17 cellular contexts compared by ENCODE assay signal in genomic region chr3:188133219-188133618, GRCh38. TPM values are rescaled to one million over a fixed set of nuclear protein-coding genes. Genes with fewer than 3 reads are reported as not detected.
DNase-seq lines count a peak whose midpoint lies in the region; ATAC-seq, FAIRE-seq and TF ChIP-seq lines count a peak whose summit lies in the region.
"Had no signal": no experiment of that assay in that cellular context is flagged by ENCODE, and none has a peak within 500 bp of the region (broad histone marks: within the 10 kb centered on the region; RNA-seq: fewer than 3 reads in every experiment).

No MANE protein-coding gene starts in this region.

- no peak for DNase-seq in stimulated activated naive CD8-positive, alpha-beta T cell treated with anti-CD3 and anti-CD28 coated beads, Interleukin-15, Interleukin-2, amounts not matched to agents 100 U/mL and 50 U/mL, for 24 hours
- no peak for DNase-seq in stimulated activated naive CD8-positive, alpha-beta T cell treated with anti-CD3 and anti-CD28 coated beads, Interleukin-15, amount 100 ng/mL, for 72 hours
- DNase-seq in RCC 7860 (ENCODE audit: low spot score) (peak; percentile 99), fibroblast of the aortic adventitia (ENCODE audit: low read depth) (peak; percentile 77), heart right ventricle (no peak)
- DNase-seq in stimulated activated CD4-positive, alpha-beta T cell treated with anti-CD3 and anti-CD28 coated beads, Interleukin-2, amount 100 ng/mL, for 48 hours: no peak
- DNase-seq: activated CD4-positive, alpha-beta T cell treated with anti-CD3 and anti-CD28 coated beads for 1 hour; activated T-cell treated with anti-CD3 and anti-CD28 coated beads, Interleukin-2, amount 50 U/mL, for 4 hours; endodermal cell; lower lobe of right lung; NCI-H1092 treated with DMSO at 0.1 percent for 48 hours; NCI-H226; upper lobe of right lung had no signal

- no peak overlapping the region for H3K27ac Mint-ChIP-seq in stimulated activated naive CD8-positive, alpha-beta T cell treated with anti-CD3 and anti-CD28 coated beads, Interleukin-15, amount 100 ng/mL, for 72 hours
- H3K27ac Mint-ChIP-seq: brain, endodermal cell had no signal

- intact Hi-C loops in heart right ventricle (cut with DNase I): no loop called here

- peaks cover 0 to 10% (median 0%) of the 10 kb centered on the region in 9 donors for H3K4me1 ChIP-seq in heart right ventricle
- H3K4me1 ChIP-seq: lower lobe of right lung, upper lobe of right lung had no signal

- H3K9me3 ChIP-seq in heart right ventricle: no peaks in the 10 kb centered on the region
- H3K9me3 ChIP-seq: lower lobe of right lung, upper lobe of right lung had no signal

- peaks cover 8% of the 10 kb centered on the region for H3K4me1 Mint-ChIP-seq in stimulated activated naive CD8-positive, alpha-beta T cell treated with anti-CD3 and anti-CD28 coated beads, Interleukin-15, amount 100 ng/mL, for 72 hours
- H3K4me1 Mint-ChIP-seq: brain, endodermal cell had no signal

- TF ChIP-seq CTCF in fibroblast of the aortic adventitia (IDR thresholded peaks at IDR 0.05; ENCODE audit: insufficient read depth, low read length) (no peak), heart right ventricle (IDR thresholded peaks at IDR 0.05) (no peak)

- H3K36me3 ChIP-seq in heart right ventricle: no peaks in the 10 kb centered on the region
- H3K36me3 ChIP-seq: lower lobe of right lung, upper lobe of right lung had no signal

- no peak overlapping the region for H3K27ac ChIP-seq in heart right ventricle
- H3K27ac ChIP-seq: lower lobe of right lung, upper lobe of right lung had no signal

- H3K4me3 ChIP-seq in fibroblast of the aortic adventitia (ENCODE audit: low read depth, low read length) (no peak overlapping the region), heart right ventricle (no peak overlapping the region)
- H3K4me3 ChIP-seq: lower lobe of right lung, upper lobe of right lung had no signal

- FAIRE-seq in RCC 7860 (lab: Jason Lieb, UNC): peak; percentile 99
- FAIRE-seq: D721Med had no signal

- WGBS in heart right ventricle, 2 donors: 94 to 97% methylated on average over 5 of the region's 5 CpGs

- no peaks in the 10 kb centered on the region for H3K27me3 ChIP-seq in heart right ventricle
- H3K27me3 ChIP-seq: upper lobe of right lung had no signal

- ATAC-seq in stimulated activated naive CD8-positive, alpha-beta T cell treated with anti-CD3 and anti-CD28 coated beads, Interleukin-15, Interleukin-2, amounts not matched to agents 100 U/mL and 50 U/mL, for 24 hours: peak; percentile 40
- no peak for ATAC-seq in stimulated activated naive CD8-positive, alpha-beta T cell treated with anti-CD3 and anti-CD28 coated beads, Interleukin-15, amount 100 ng/mL, for 72 hours
- ATAC-seq in GM18502 (IDR thresholded peaks at IDR 0.05; ENCODE audit: poor library complexity, unreplicated experiment): no peak
- ATAC-seq in HG03521 (IDR thresholded peaks at IDR 0.05; ENCODE audit: unreplicated experiment): no peak
- ATAC-seq in heart right ventricle: no peak
- ATAC-seq: lower lobe of right lung, upper lobe of right lung had no signal

- H3K9me3 Mint-ChIP-seq in stimulated activated naive CD8-positive, alpha-beta T cell treated with anti-CD3 and anti-CD28 coated beads, Interleukin-15, amount 100 ng/mL, for 72 hours: peaks cover 4 to 6% of the 10 kb centered on the region in 2 donors
- H3K9me3 Mint-ChIP-seq: activated T-cell treated with anti-CD3 and anti-CD28 coated beads, Interleukin-2, amount 50 U/mL, for 4 hours had no signal

- H3K4me3 Mint-ChIP-seq in stimulated activated naive CD8-positive, alpha-beta T cell treated with anti-CD3 and anti-CD28 coated beads, Interleukin-15, amount 100 ng/mL, for 72 hours: no peak overlapping the region
- H3K4me3 Mint-ChIP-seq: activated T-cell treated with anti-CD3 and anti-CD28 coated beads, Interleukin-2, amount 50 U/mL, for 4 hours; brain; endodermal cell had no signal

- no peaks in the 10 kb centered on the region for H3K27me3 Mint-ChIP-seq in stimulated activated naive CD8-positive, alpha-beta T cell treated with anti-CD3 and anti-CD28 coated beads, Interleukin-15, amount 100 ng/mL, for 72 hours
- H3K27me3 Mint-ChIP-seq: brain had no signal

RNA-seq across cellular contexts. Expression of gene LPP, which starts 20.7 kb away (rescaled TPM):
- 33.2 and 92.1 TPM in 2 replicates for total RNA-seq in fibroblast of the aortic adventitia (ENCODE audit: low replicate concordance)
- total RNA-seq in heart right ventricle: 100 to 1,000 TPM; 116 to 188 (median 148) TPM
- 10 to 100 TPM in 1 of 2 donors, 1 to 10 TPM in 1; 8.5 to 12.9 TPM for polyA plus RNA-seq in heart right ventricle

Comparison
In these comparisons a context has a peak if more than half of its experiments do, and no peak if none do; other contexts are left out.
1. DNase-seq: peak in RCC 7860 (single experiment) and fibroblast of the aortic adventitia (single experiment); none in stimulated activated naive CD8-positive, alpha-beta T cell treated with anti-CD3 and anti-CD28 coated beads, Interleukin-15, Interleukin-2, amounts not matched to agents 100 U/mL and 50 U/mL, for 24 hours (single experiment), stimulated activated naive CD8-positive, alpha-beta T cell treated with anti-CD3 and anti-CD28 coated beads, Interleukin-15, amount 100 ng/mL, for 72 hours (0 of 2), heart right ventricle (0 of 2) and stimulated activated CD4-positive, alpha-beta T cell treated with anti-CD3 and anti-CD28 coated beads, Interleukin-2, amount 100 ng/mL, for 48 hours (0 of 2).